In the genomic region with DNA sequence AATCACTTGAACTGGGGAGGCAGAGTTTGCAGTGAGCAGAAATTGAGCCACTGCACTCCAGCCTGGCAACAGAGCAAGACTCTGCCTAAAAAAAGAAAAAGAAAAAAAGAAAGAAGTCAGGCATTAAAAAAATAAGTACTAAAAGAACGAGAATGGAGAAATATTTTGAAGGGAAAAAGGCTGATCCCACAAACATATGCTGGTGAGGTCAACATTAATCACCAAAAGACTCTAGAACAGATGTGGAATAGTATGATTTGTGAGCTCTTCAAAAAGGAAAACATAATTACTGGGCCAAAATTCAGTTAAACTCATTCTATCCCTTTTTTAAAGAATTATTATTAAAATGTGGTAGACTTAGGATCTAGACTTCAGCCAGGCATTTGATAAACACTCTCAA, we compare ENCODE assay signal across 20 cellular contexts.
DNase-seq lines count a peak whose midpoint lies in the region; FAIRE-seq and TF ChIP-seq lines count a peak whose summit lies in the region.
"Had no signal": no experiment of that assay in that cellular context is flagged by ENCODE, and none has a peak within 500 bp of the region (broad histone marks: within the 10 kb centered on the region; RNA-seq: fewer than 3 reads in every experiment).

No MANE protein-coding gene starts in this region.

- no peaks in the 10 kb centered on the region for H3K36me3 ChIP-seq in brain microvascular endothelial cell (replicated peaks)
- H3K36me3 ChIP-seq: BLaER1, HAP-1 had no signal

- peak; percentile 1 for DNase-seq in fibroblast of villous mesenchyme (ENCODE audit: low read depth)
- DNase-seq in stromal cell of bone marrow (ENCODE audit: low read depth), result peak; percentile 28
- DNase-seq in brain microvascular endothelial cell, result no peak
- DNase-seq in DMS53 treated with DMSO at 0.1 percent for 48 hours (lab: John Stamatoyannopoulos, UW; ENCODE audit: unreplicated experiment), result no peak
- no peak for DNase-seq in amygdala (lab: John Stamatoyannopoulos, UW)
- DNase-seq: CD4-positive, CD25-positive, alpha-beta regulatory T cell; CD8-positive, alpha-beta T cell; DMS153; DMS79; EL; GDM1; GOT3; HFFc6 had no signal

- H3K4me3 ChIP-seq in fibroblast of villous mesenchyme (ENCODE audit: low read depth, low read length) (no peak overlapping the region), brain microvascular endothelial cell (ENCODE audit: low read depth, low read length) (no peak overlapping the region)
- H3K4me3 ChIP-seq: BLaER1, GM12878, HAP-1 had no signal

- TF ChIP-seq CTCF in fibroblast of villous mesenchyme (IDR thresholded peaks at IDR 0.05; ENCODE audit: insufficient read depth, low read depth, low read length) (no peak), brain microvascular endothelial cell (IDR thresholded peaks at IDR 0.05; ENCODE audit: low read depth, low read length, missing control alignments) (no peak)

- FAIRE-seq in endometrium (lab: Jason Lieb, UNC), result peak; percentile 97
- FAIRE-seq: A204.1, GM12878, GM19239 had no signal

- H3K27ac ChIP-seq in brain microvascular endothelial cell, result no peak overlapping the region
- H3K27ac ChIP-seq: BLaER1, C4-2B had no signal

- in situ Hi-C loops in brain microvascular endothelial cell (cut with HindIII; ENCODE audit: low pct_ligation_motif_present, low sequenced_read_pairs), result no loop called here

- H3K27me3 ChIP-seq in brain microvascular endothelial cell (replicated peaks), result no peaks in the 10 kb centered on the region
- H3K27me3 ChIP-seq: BLaER1 had no signal

Comparison
In these comparisons a context has a peak if more than half of its experiments do, and no peak if none do; other contexts are left out.
1. DNase-seq: peak in fibroblast of villous mesenchyme (single experiment) and stromal cell of bone marrow (single experiment); none in brain microvascular endothelial cell (single experiment), DMS53 treated with DMSO at 0.1 percent for 48 hours (single experiment) and amygdala (0 of 56).